Comparison of ENCODE assay signal across 9 cellular contexts in the genomic region with DNA sequence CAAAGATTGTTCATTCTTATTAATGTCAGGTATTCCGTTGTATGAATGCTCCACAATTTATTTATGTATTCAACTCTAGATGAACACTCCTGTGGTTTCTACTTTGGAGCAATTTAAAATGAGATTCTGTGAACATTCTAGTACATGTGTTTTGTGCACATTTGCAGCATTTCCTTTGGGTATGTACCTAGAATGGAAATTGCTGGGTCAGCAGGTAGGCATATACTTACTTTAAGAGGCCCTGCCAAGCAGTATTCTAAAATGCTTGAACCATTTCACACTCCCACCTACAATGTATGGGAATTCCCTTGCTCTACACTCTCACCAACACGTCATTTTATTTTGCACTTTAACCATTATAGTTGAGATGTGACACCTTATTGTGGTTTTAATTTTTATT. TPM values are rescaled to one million over a fixed set of nuclear protein-coding genes. Genes with fewer than 3 reads are reported as not detected.
"Had no signal": no experiment of that assay in that cellular context is flagged by ENCODE, and none has a peak within 500 bp of the region (broad histone marks: within the 10 kb centered on the region; RNA-seq: fewer than 3 reads in every experiment).

No MANE protein-coding gene starts in this region.

- H3K27ac Mint-ChIP-seq: GM23338, H9, IgD-negative memory B cell had no signal

- H3K4me3 ChIP-seq: GM23338 had no signal

- H3K36me3 Mint-ChIP-seq: IgD-negative memory B cell had no signal

- H3K27me3 Mint-ChIP-seq: IgD-negative memory B cell had no signal

- H3K27ac ChIP-seq: HL-60, KMS-11 had no signal

- FAIRE-seq: H1, H54 had no signal

- DNase-seq: H9, HCEC 1CT, KBM-7 had no signal

- H3K9ac ChIP-seq: KMS-11 had no signal

- H3K4me1 Mint-ChIP-seq: IgD-negative memory B cell had no signal

- H2AFZ ChIP-seq: GM23338 had no signal

- H3K4me2 ChIP-seq: GM23338, KMS-11 had no signal

- H3K4me3 Mint-ChIP-seq: GM23338, H9, IgD-negative memory B cell had no signal

- ATAC-seq: GM23338 had no signal

- H3K9me3 Mint-ChIP-seq: GM23338 had no signal

RNA-seq across cellular contexts. Expression of gene MAGEB2, which starts 59.4 kb away (rescaled TPM):
- total RNA-seq: GM23338, H1 had no signal
- polyA plus RNA-seq: H1, IgD-negative memory B cell had no signal
